Comparison of ENCODE assay signal across 1 cellular context in genomic region chrX:129655547-129656248, GRCh38.
TF ChIP-seq lines count a peak whose summit lies in the region.

No MANE protein-coding gene starts in this region.

TF ChIP-seq in SK-N-SH, 30 proteins besides CTCF, POLR2A, EP300 and RAD21 (continued from another document):
- no peak; the same call in 1 of the 2 replicates for TF ChIP-seq REST (IDR thresholded peaks at IDR 0.05; ENCODE audit: low read depth, low read length)
- no peak for TF ChIP-seq GABPA (IDR thresholded peaks at IDR 0.05; ENCODE audit: low read depth)
- TF ChIP-seq PBX3 (IDR thresholded peaks at IDR 0.05) = no peak
- no peak for TF ChIP-seq FOXM1 (IDR thresholded peaks at IDR 0.05; ENCODE audit: low read depth)
